In genomic region chr6:157265630-157266029, GRCh38 we compare ENCODE assay signal across 19 cellular contexts. TPM values are rescaled to one million over a fixed set of nuclear protein-coding genes. Genes with fewer than 3 reads are reported as not detected.
DNase-seq lines count a peak whose midpoint lies in the region; TF ChIP-seq lines count a peak whose summit lies in the region.
"Had no signal": no experiment of that assay in that cellular context is flagged by ENCODE, and none has a peak within 500 bp of the region (broad histone marks: within the 10 kb centered on the region; RNA-seq: fewer than 3 reads in every experiment).

No MANE protein-coding gene starts in this region.

- no peaks in the 10 kb centered on the region for H3K36me3 ChIP-seq in osteoblast (ENCODE audit: insufficient read depth, low read length)
- H3K36me3 ChIP-seq: esophagus squamous epithelium, HAP-1, MG63, uterus had no signal

- H3K4me1 ChIP-seq in osteoblast (ENCODE audit: insufficient read depth, low read length), result peaks cover 17% of the 10 kb centered on the region
- H3K4me1 ChIP-seq: HAP-1 had no signal

- no peak overlapping the region for H2AFZ ChIP-seq in osteoblast (ENCODE audit: low read length)

- no peaks in the 10 kb centered on the region for H3K79me2 ChIP-seq in osteoblast (ENCODE audit: insufficient read depth, low read length)

- H3K27ac ChIP-seq in osteoblast (ENCODE audit: low read depth, low read length), result no peak overlapping the region
- H3K27ac ChIP-seq: esophagus squamous epithelium, skin epidermis, uterus had no signal

- no peak for TF ChIP-seq CTCF in osteoblast (IDR thresholded peaks at IDR 0.05; ENCODE audit: extremely low read depth, low read depth, low read length)

- no peak overlapping the region for H3K4me3 ChIP-seq in osteoblast (ENCODE audit: insufficient read depth, low read length)
- H3K4me3 ChIP-seq: esophagus squamous epithelium, HAP-1, MG63, skin epidermis, uterus had no signal

- H4K20me1 ChIP-seq in osteoblast (ENCODE audit: insufficient read depth, low read length), result no peaks in the 10 kb centered on the region

- no peaks in the 10 kb centered on the region for H3K9me3 ChIP-seq in osteoblast (ENCODE audit: low read depth, low read length)
- H3K9me3 ChIP-seq: esophagus squamous epithelium, HAP-1, MG63, uterus had no signal

- no peak overlapping the region for H3K4me2 ChIP-seq in osteoblast (ENCODE audit: insufficient read depth, low read length)

- H3K27me3 ChIP-seq in osteoblast (ENCODE audit: insufficient read depth, low read length), result no peaks in the 10 kb centered on the region
- H3K27me3 ChIP-seq: esophagus squamous epithelium, MG63, uterus had no signal

- DNase-seq in DMS53 (lab: John Stamatoyannopoulos, UW) (peak; percentile 75), NCI-H128 (lab: John Stamatoyannopoulos, UW; ENCODE audit: unreplicated experiment) (peak; percentile 31), NCI-H774 (lab: John Stamatoyannopoulos, UW) (peak; percentile 60), osteoblast (ENCODE audit: insufficient read length, low spot score, missing footprints) (peak; percentile 45), NCI-H446 (lab: John Stamatoyannopoulos, UW) (no peak), H4 (ENCODE audit: low spot score) (no peak)
- DNase-seq in activated CD8-positive, alpha-beta memory T cell treated with anti-CD3 and anti-CD28 coated beads, Interleukin-2, amount 50 U/mL, for 48 hours, result no peak
- DNase-seq: activated CD4-positive, alpha-beta T cell treated with anti-CD3 and anti-CD28 coated beads for 48 hours; activated CD8-positive, alpha-beta memory T cell treated with anti-CD3 and anti-CD28 coated beads, Interleukin-2, amount 10 ng/mL, durations not matched to agents 7 days and 5 days; DMS 273 treated with DMSO at 0.1 percent for 48 hours; esophagus squamous epithelium; mammary epithelial cell; MG63; NK-92 treated with Interleukin-12 subunit alpha and Interleukin-12 subunit beta, amount 100 ng/mL, for 24 hours; stimulated activated CD4-positive, alpha-beta T cell treated with anti-CD3 and anti-CD28 coated beads, Interleukin-2, amount 100 ng/mL, for 24 hours; T-helper 2 cell; uterus had no signal

RNA-seq across cellular contexts. Expression of gene TMEM242, which starts 57.7 kb away (rescaled TPM):
- 5.6 and 6.2 TPM in 2 replicates for total RNA-seq in osteoblast
- total RNA-seq in H4 (2014; rRNA removed; shearing (Covaris generic)), result 5.3 and 9.4 TPM in 2 replicates

Comparison
In these comparisons a context has a peak if more than half of its experiments do, and no peak if none do; other contexts are left out.
1. DNase-seq: peak in DMS53 (single experiment), NCI-H128 (single experiment), NCI-H774 (single experiment) and osteoblast (single experiment); none in NCI-H446 (0 of 2), activated CD8-positive, alpha-beta memory T cell treated with anti-CD3 and anti-CD28 coated beads, Interleukin-2, amount 50 U/mL, for 48 hours (single experiment) and H4 (single experiment).